In the genomic region with DNA sequence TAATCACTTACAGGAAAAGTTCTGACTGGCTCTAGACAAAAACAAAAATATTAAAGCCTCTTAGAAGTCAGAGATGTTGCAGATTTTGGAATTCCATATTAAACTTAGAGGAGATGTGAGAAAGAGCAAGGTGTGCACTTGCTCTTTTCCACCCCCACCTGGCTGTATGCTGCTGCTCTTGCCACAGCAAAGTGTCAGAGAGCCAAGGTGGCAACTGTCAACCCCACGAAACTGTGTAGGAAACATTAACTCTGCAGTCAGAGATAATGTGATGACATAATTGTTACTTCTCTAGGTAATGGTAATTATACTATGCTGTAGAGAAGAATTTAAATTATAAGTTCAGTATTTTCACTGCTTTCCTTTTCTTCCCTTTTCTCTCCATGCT, we compare ENCODE assay signal across 1 cellular context.
TF ChIP-seq lines count a peak whose summit lies in the region.

No MANE protein-coding gene starts in this region.

TF ChIP-seq in HEK293, 187 proteins besides CTCF, POLR2A, EP300 and RAD21:
- TF ChIP-seq, protein P1, sequence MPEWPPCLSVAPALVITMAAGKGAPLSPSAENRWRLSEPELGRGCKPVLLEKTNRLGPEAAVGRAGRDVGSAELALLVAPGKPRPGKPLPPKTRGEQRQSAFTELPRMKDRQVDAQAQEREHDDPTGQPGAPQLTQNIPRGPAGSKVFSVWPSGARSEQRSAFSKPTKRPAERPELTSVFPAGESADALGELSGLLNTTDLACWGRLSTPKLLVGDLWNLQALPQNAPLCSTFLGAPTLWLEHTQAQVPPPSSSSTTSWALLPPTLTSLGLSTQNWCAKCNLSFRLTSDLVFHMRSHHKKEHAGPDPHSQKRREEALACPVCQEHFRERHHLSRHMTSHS (tag by site-specific recombination; IDR thresholded peaks at IDR 0.05) = no peak
- TF ChIP-seq SP7 (tag by site-specific recombination; IDR thresholded peaks at IDR 0.05) = peak; percentile 46
